Comparison of ENCODE assay signal across 9 cellular contexts in the genomic region with DNA sequence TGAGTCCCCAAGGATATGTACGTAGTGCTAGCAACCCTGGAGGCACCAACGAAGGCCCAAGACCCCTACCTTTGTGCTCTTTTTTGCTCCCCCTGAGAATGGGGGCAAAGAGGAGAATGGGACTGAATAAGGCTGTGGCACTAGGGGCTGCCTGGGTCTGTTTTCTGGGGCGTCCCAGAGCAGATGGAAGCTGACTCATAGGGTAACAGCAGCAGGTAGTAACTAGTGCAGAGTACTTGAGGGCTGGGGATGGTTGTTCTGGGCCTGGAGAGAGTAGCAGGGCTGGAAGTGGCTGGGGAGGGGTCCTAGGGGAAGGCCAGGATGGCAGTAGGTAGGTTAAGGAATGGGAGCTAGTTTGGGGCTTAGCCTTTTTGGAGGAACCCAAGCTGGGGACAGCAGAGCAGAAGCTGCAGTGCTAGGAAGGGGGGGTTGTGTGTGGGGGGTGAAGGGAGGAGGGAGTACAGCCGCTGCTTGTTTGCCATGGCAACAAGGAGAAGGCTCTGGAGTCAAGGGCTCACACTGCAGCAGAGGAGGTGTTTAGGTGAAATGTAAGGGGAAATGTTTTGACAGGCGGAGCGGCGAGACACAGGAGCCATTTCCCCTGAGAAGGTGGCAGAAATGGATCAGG. TPM values are rescaled to one million over a fixed set of nuclear protein-coding genes. Genes with fewer than 3 reads are reported as not detected.
DNase-seq lines count a peak whose midpoint lies in the region; ATAC-seq and TF ChIP-seq lines count a peak whose summit lies in the region.
"Had no signal": no experiment of that assay in that cellular context is flagged by ENCODE, and none has a peak within 500 bp of the region (broad histone marks: within the 10 kb centered on the region; RNA-seq: fewer than 3 reads in every experiment).

No MANE protein-coding gene starts in this region.

- TF ChIP-seq CTCF in GM13977 (IDR thresholded peaks at IDR 0.05; ENCODE audit: extremely low read depth, insufficient read depth, missing control alignments) (no peak), RWPE1 (conservative IDR thresholded peaks at IDR 0.05; ENCODE audit: low read depth) (no peak), osteocyte (IDR thresholded peaks at IDR 0.05) (no peak)

- CTCF ChIA-PET in RWPE1 (lab: Yijun Ruan, JAX), result interaction anchor here (1.0 kb wide), 1 partner anchor 108 kb away, joined by 3 read pairs; no protein-coding TSS in a partner anchor

- H3K27ac Mint-ChIP-seq in osteocyte (ENCODE audit: unreplicated experiment), result peak overlapping the region; percentile 5

- peak overlapping the region; percentile 18 for H3K4me3 Mint-ChIP-seq in osteocyte (ENCODE audit: unreplicated experiment)

- DNase-seq in GM13977 (ENCODE audit: low spot score), result peak; percentile 11
- DNase-seq in RWPE1 (ENCODE audit: low spot score), result no peak
- peak in 2 of 3 donors; percentile 24 to 26 for DNase-seq in effector memory CD4-positive, alpha-beta T cell
- DNase-seq in osteocyte (ENCODE audit: extremely low spot score, unreplicated experiment), result no peak
- DNase-seq in OCI-M2 (lab: John Stamatoyannopoulos, UW; ENCODE audit: unreplicated experiment), result no peak
- DNase-seq in NAMALWA (ENCODE audit: low spot score), result no peak
- DNase-seq: Peyer's patch had no signal

- H3K4me1 ChIP-seq in effector memory CD4-positive, alpha-beta T cell (ENCODE audit: control insufficient read depth, insufficient read depth, low read length, poor library complexity, severe bottlenecking), result peaks cover 25% of the 10 kb centered on the region

- no peaks in the 10 kb centered on the region for H3K27me3 Mint-ChIP-seq in osteocyte (ENCODE audit: unreplicated experiment)

- peaks cover 4% of the 10 kb centered on the region for H3K36me3 ChIP-seq in effector memory CD4-positive, alpha-beta T cell (ENCODE audit: control insufficient read depth, insufficient read depth, low read length)
- H3K36me3 ChIP-seq: Peyer's patch had no signal

- ATAC-seq in GM18505 (IDR thresholded peaks at IDR 0.05; ENCODE audit: unreplicated experiment), result no peak
- ATAC-seq in activated CD4-positive, CD25-positive, alpha-beta regulatory T cell treated with anti-CD3 and anti-CD28 coated beads, Interleukin-2, amount 50 U/mL, for 24 hours, result no peak

- H3K27ac ChIP-seq in RWPE1, result peak overlapping the region; percentile 93
- H3K27ac ChIP-seq in effector memory CD4-positive, alpha-beta T cell (ENCODE audit: insufficient read depth, low read length, poor library complexity, severe bottlenecking), result peak overlapping the region; percentile 39

- H3K4me3 ChIP-seq in effector memory CD4-positive, alpha-beta T cell (ENCODE audit: insufficient read depth, low read depth, low read length, poor library complexity, severe bottlenecking), result no peak overlapping the region

- no peaks in the 10 kb centered on the region for H3K9me3 ChIP-seq in effector memory CD4-positive, alpha-beta T cell (ENCODE audit: control insufficient read depth, low read length)
- H3K9me3 ChIP-seq: Peyer's patch had no signal

- H3K27me3 ChIP-seq in effector memory CD4-positive, alpha-beta T cell (replicated peaks; ENCODE audit: control insufficient read depth, insufficient read depth, low read length, poor library complexity, severe bottlenecking), result no peaks in the 10 kb centered on the region
- H3K27me3 ChIP-seq: Peyer's patch had no signal

- no peaks in the 10 kb centered on the region for H3K9me3 Mint-ChIP-seq in osteocyte (ENCODE audit: unreplicated experiment)

- in situ Hi-C loops in GM13977 (cut with MboI; ENCODE audit: low pct_unique_long_range_greater_than_20kb, low sequenced_read_pairs, unreplicated experiment), result no loop called here

- H3K4me1 Mint-ChIP-seq in osteocyte (ENCODE audit: unreplicated experiment), result peaks cover 37% of the 10 kb centered on the region

- H3K36me3 Mint-ChIP-seq in osteocyte (ENCODE audit: unreplicated experiment), result peaks cover 7% of the 10 kb centered on the region

- TF ChIP-seq POLR2A in GM18505 (IDR thresholded peaks at IDR 0.05; ENCODE audit: borderline replicate concordance, extremely low read depth, insufficient read depth, insufficient read length), result no peak

- POLR2A ChIA-PET in RWPE1 (lab: Yijun Ruan, JAX; ENCODE audit: low non-redundant PET), result no interaction called here

RNA-seq across cellular contexts. Expression of a gene that starts 1.8 kb away (rescaled TPM):
- total RNA-seq in osteocyte, result 38.3 and 38.7 TPM in 2 replicates

RNA-seq across cellular contexts. Expression of a gene that starts 2.2 kb away (rescaled TPM):
- 43.6 and 44.9 TPM in 2 replicates for total RNA-seq in osteocyte

RNA-seq across cellular contexts. Expression of a gene that starts 13.7 kb away (rescaled TPM):
- 0.35 and 0.57 TPM in 2 replicates for total RNA-seq in osteocyte

Comparison
In these comparisons a context has a peak if more than half of its experiments do, and no peak if none do; other contexts are left out.
1. DNase-seq: peak in GM13977 (single experiment) and effector memory CD4-positive, alpha-beta T cell (2 of 3); none in RWPE1 (single experiment), osteocyte (single experiment), OCI-M2 (single experiment) and NAMALWA (single experiment).